Comparison of ENCODE assay signal across 13 cellular contexts in the genomic region with DNA sequence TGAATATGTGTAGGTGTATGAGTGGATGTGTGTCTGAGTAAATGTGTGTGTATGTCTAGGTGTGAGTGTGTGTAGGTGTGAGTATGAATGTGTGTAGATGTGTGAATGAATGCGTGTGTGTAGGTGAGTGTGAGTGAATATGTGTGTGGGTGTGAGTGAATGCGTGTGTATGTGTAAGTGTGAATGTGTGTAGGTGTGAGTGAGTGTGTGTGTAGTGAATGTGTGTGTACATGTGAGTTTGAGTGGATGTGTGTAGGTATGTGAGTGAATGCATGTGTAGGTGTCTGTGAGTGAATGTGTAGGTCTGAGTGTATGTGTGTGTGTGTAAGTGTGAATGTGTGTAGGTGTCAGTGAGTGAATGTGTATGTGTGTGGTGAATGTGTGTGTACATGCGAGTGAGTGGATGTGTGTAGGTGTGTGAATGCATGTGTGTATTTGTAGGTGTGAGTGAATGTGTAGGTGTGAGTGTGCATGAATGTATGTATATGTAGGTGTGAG.
A peak's percentile ranks its signal among the peaks of the same experiment; 100 is the strongest.
DNase-seq lines count a peak whose midpoint lies in the region; ATAC-seq, FAIRE-seq and TF ChIP-seq lines count a peak whose summit lies in the region.
"Had no signal": no experiment of that assay in that cellular context is flagged by ENCODE, and none has a peak within 500 bp of the region (broad histone marks: within the 10 kb centered on the region; RNA-seq: fewer than 3 reads in every experiment).

No MANE protein-coding gene starts in this region.

- no peak overlapping the region for H3K23ac ChIP-seq in mesenchymal stem cell (ENCODE audit: low read length in 2 of 2)

- intact Hi-C loops in K562 (cut with micrococcal nuclease) = no loop called here
- intact Hi-C loops in spleen (cut with DNase I; ENCODE audit: low total_unique reads) = no loop called here

- no peak overlapping the region for H2BK15ac ChIP-seq in mesenchymal stem cell (ENCODE audit: low read depth, poor library complexity, severe bottlenecking)

- CTCF ChIA-PET in HEK293T (lab: Yijun Ruan, JAX) (no interaction called here), K562 (lab: Yijun Ruan, JAX; ENCODE audit: low intra/inter-chr PET ratio) (no interaction called here)

- H2AK5ac ChIP-seq in mesenchymal stem cell (ENCODE audit: low read length, severe bottlenecking) = no peak overlapping the region

- POLR2A ChIA-PET in HEK293T (lab: Yijun Ruan, JAX) = no interaction called here
- POLR2A ChIA-PET in K562 (lab: Yijun Ruan, JAX) = no interaction called here

- no peak for TF ChIP-seq RAD21 in K562 (CRISPR knock-in tag; conservative IDR thresholded peaks at IDR 0.05 in 1 of 2, IDR thresholded peaks at IDR 0.05 in 1 of 2)

- H3K9me3 ChIP-seq in K562 (replicated peaks; ENCODE audit: control insufficient read depth, insufficient read depth, low read depth, low read length) (no peaks in the 10 kb centered on the region), mesenchymal stem cell (ENCODE audit: control insufficient read depth, low read length) (peaks cover 2% of the 10 kb centered on the region), spleen (peaks cover 0 to 4% (median 0%) of the 10 kb centered on the region in 8 donors)

- no peak overlapping the region for H2AFZ ChIP-seq in K562 (ENCODE audit: low read depth, low read length)
- H2AFZ ChIP-seq in mesenchymal stem cell (ENCODE audit: low read depth, low read length) = peak overlapping the region; percentile 30
- H2AFZ ChIP-seq: GM23248 had no signal

- no peak for TF ChIP-seq CTCF in K562 (IDR thresholded peaks at IDR 0.05 in 2 of 3, conservative IDR thresholded peaks at IDR 0.05 in 1 of 3; ENCODE audit: insufficient read depth in 2 of 3, low read depth in 1 of 3, low read length in 3 of 3)
- no peak for TF ChIP-seq CTCF in spleen (IDR thresholded peaks at IDR 0.05 in 8 of 11, conservative IDR thresholded peaks at IDR 0.05 in 3 of 11)

- H2BK12ac ChIP-seq in mesenchymal stem cell (ENCODE audit: low read length in 2 of 2) = no peak overlapping the region

- H4K91ac ChIP-seq in mesenchymal stem cell (ENCODE audit: low read length) = no peak overlapping the region

- no peak overlapping the region for H2BK5ac ChIP-seq in mesenchymal stem cell (ENCODE audit: low read depth, low read length, poor library complexity, severe bottlenecking)

- H3K4me1 ChIP-seq in K562 (replicated peaks in 1 of 2; ENCODE audit: control insufficient read depth in 2 of 2, insufficient read depth in 2 of 2, low read length in 2 of 2) = no peaks in the 10 kb centered on the region
- H3K4me1 ChIP-seq in mesenchymal stem cell (ENCODE audit: control insufficient read depth, insufficient read depth, low read depth, low read length) = no peaks in the 10 kb centered on the region
- no peaks in the 10 kb centered on the region for H3K4me1 ChIP-seq in spleen

- in situ Hi-C loops in K562 (cut with MboI) = no loop called here

- no peak overlapping the region for H3K4ac ChIP-seq in mesenchymal stem cell (ENCODE audit: low read depth in 1 of 2, low read length in 2 of 2)

- DNase-seq in GM12891 (ENCODE audit: insufficient read length, low spot score) (no peak), HEK293T (ENCODE audit: extremely low spot score) (no peak), K562 (ENCODE audit: extremely low read depth in 1 of 4, low spot score in 3 of 4) (no peak), mesenchymal stem cell (no peak), NCI-H146 (lab: John Stamatoyannopoulos, UW) (no peak), HTR-8/SVneo (ENCODE audit: insufficient read length, low spot score) (no peak), spleen (no peak)
- DNase-seq: C1 segment of cervical spinal cord; CD4-positive, alpha-beta T cell; DMS79; GM23248; H7 had no signal

- H4K20me1 ChIP-seq in K562 (replicated peaks; ENCODE audit: control insufficient read depth, insufficient read depth, low read length) = no peaks in the 10 kb centered on the region

- WGBS in K562 (ENCODE audit: insufficient coverage, low coverage, missing lambda C conversion rate) = 7% methylated on average over 3 of the region's 3 CpGs
- WGBS in mesenchymal stem cell = 88% methylated on average over 3 of the region's 3 CpGs
- 90 to 95% (median 92%) methylated on average over 3 of the region's 3 CpGs for WGBS in spleen, 5 donors

- H3K27me3 ChIP-seq in K562 (ENCODE audit: control insufficient read depth in 2 of 2, insufficient read depth in 2 of 2, low read length in 2 of 2) (peaks cover 2 to 6% of the 10 kb centered on the region in 2 experiments; a peak in 4 of 5 replicates), mesenchymal stem cell (ENCODE audit: control insufficient read depth in 1 of 2, insufficient read depth in 1 of 2, low read length in 2 of 2) (no peaks in the 10 kb centered on the region), spleen (replicated peaks in 1 of 7) (peaks cover 0 to 8% (median 0%) of the 10 kb centered on the region in 7 donors)

- no peak overlapping the region for H3K4me2 ChIP-seq in K562 (ENCODE audit: insufficient read depth, low read length)
- H3K4me2 ChIP-seq in mesenchymal stem cell (ENCODE audit: low read length, poor library complexity, severe bottlenecking) = no peak overlapping the region

- no TSS peak for BruUV-seq in K562 (replicated peaks; lab: Mats Ljungman, UMichigan)

- no peak overlapping the region for H3K14ac ChIP-seq in mesenchymal stem cell (ENCODE audit: low read length in 2 of 2)

- no peak for TF ChIP-seq EP300 in K562 (IDR thresholded peaks at IDR 0.05; ENCODE audit: low read length)

- FAIRE-seq in GM12891 (lab: Jason Lieb, UNC) (peak; percentile 87), K562 (lab: Jason Lieb, UNC) (no peak), HTR-8/SVneo (lab: Jason Lieb, UNC) (no peak)

- H3K79me2 ChIP-seq in K562 (ENCODE audit: control insufficient read depth, insufficient read depth, low read length) = no peaks in the 10 kb centered on the region

- no peak overlapping the region for H2BK120ac ChIP-seq in mesenchymal stem cell (ENCODE audit: low read depth, low read length)

- H4K8ac ChIP-seq in mesenchymal stem cell (ENCODE audit: low read length) = no peak overlapping the region

- no peak overlapping the region for H3K27ac ChIP-seq in K562 (ENCODE audit: extremely low read depth, low read depth, low read length)
- no peak overlapping the region for H3K27ac ChIP-seq in mesenchymal stem cell (ENCODE audit: low read length, poor library complexity, severe bottlenecking)
- H3K27ac ChIP-seq in spleen = no peak overlapping the region
- H3K27ac ChIP-seq: GM23248 had no signal

- no peaks in the 10 kb centered on the region for H3K9me1 ChIP-seq in K562 (ENCODE audit: control insufficient read depth, insufficient read depth, low read length)

- H3K36me3 ChIP-seq in K562 (ENCODE audit: control insufficient read depth, insufficient read depth, low read length) = no peaks in the 10 kb centered on the region
- H3K36me3 ChIP-seq in mesenchymal stem cell (ENCODE audit: control insufficient read depth in 1 of 2, insufficient read depth in 2 of 2, low read depth in 1 of 2, low read length in 2 of 2) = no peaks in the 10 kb centered on the region
- H3K36me3 ChIP-seq in spleen = no peaks in the 10 kb centered on the region

- H3K9ac ChIP-seq in K562 (ENCODE audit: insufficient read depth in 1 of 2, low read depth in 2 of 2, low read length in 2 of 2) (no peak overlapping the region), mesenchymal stem cell (ENCODE audit: low read length) (no peak overlapping the region)
- H3K9ac ChIP-seq: GM23248 had no signal

- H3K79me1 ChIP-seq in mesenchymal stem cell (replicated peaks; ENCODE audit: low read length, poor library complexity, severe bottlenecking) = no peaks in the 10 kb centered on the region

- H3K4me3 ChIP-seq in K562 (no peak overlapping the region), mesenchymal stem cell (ENCODE audit: insufficient read depth in 1 of 2, low read depth in 1 of 2, low read length in 2 of 2) (no peak overlapping the region), spleen (no peak overlapping the region)
- H3K4me3 ChIP-seq: GM23248 had no signal

- H3K18ac ChIP-seq in mesenchymal stem cell (ENCODE audit: low read depth in 1 of 2, low read length in 2 of 2) = no peak overlapping the region

- ATAC-seq in K562 = no peak
- ATAC-seq in GM21381 (IDR thresholded peaks at IDR 0.05; ENCODE audit: unreplicated experiment) = no peak

- TF ChIP-seq POLR2A in GM12891 (IDR thresholded peaks at IDR 0.05; ENCODE audit: low read depth, low read length) (no peak), K562 (conservative IDR thresholded peaks at IDR 0.05) (no peak), spleen (IDR thresholded peaks at IDR 0.05) (no peak)

TF ChIP-seq in GM12891, 5 proteins besides CTCF, POLR2A, EP300 and RAD21:
- no peak for TF ChIP-seq SPI1 (IDR thresholded peaks at IDR 0.05; ENCODE audit: low read depth, low read length)
- TF ChIP-seq PAX5 (IDR thresholded peaks at IDR 0.05; ENCODE audit: insufficient read depth, low read length, severe bottlenecking) = no peak

TF ChIP-seq in HEK293T, 16 proteins besides CTCF, POLR2A, EP300 and RAD21:
- TF ChIP-seq ARNT (IDR thresholded peaks at IDR 0.05) (no peak), TARDBP (IDR thresholded peaks at IDR 0.05) (peak; percentile 11; the same call in 1 of the 2 replicates), SUZ12 (IDR thresholded peaks at IDR 0.05) (no peak)

TF ChIP-seq in K562, 482 proteins besides CTCF, POLR2A, EP300 and RAD21:
- no peak for TF ChIP-seq SMARCC2 (IDR thresholded peaks at IDR 0.05; ENCODE audit: low read depth)
- TF ChIP-seq, protein P1, sequence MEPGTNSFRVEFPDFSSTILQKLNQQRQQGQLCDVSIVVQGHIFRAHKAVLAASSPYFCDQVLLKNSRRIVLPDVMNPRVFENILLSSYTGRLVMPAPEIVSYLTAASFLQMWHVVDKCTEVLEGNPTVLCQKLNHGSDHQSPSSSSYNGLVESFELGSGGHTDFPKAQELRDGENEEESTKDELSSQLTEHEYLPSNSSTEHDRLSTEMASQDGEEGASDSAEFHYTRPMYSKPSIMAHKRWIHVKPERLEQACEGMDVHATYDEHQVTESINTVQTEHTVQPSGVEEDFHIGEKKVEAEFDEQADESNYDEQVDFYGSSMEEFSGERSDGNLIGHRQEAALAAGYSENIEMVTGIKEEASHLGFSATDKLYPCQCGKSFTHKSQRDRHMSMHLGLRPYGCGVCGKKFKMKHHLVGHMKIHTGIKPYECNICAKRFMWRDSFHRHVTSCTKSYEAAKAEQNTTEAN (CRISPR knock-in tag; IDR thresholded peaks at IDR 0.05) = 0 out of 2 replicates have a peak, but pooled peaks have one; percentile 46
- no peak for TF ChIP-seq CBFB (CRISPR knock-in tag; IDR thresholded peaks at IDR 0.05)
- TF ChIP-seq KHSRP (IDR thresholded peaks at IDR 0.05) = no peak
- TF ChIP-seq ZNF232 (CRISPR knock-in tag; IDR thresholded peaks at IDR 0.05) = no peak
